8 cellular contexts compared by ENCODE assay signal in the genomic region with DNA sequence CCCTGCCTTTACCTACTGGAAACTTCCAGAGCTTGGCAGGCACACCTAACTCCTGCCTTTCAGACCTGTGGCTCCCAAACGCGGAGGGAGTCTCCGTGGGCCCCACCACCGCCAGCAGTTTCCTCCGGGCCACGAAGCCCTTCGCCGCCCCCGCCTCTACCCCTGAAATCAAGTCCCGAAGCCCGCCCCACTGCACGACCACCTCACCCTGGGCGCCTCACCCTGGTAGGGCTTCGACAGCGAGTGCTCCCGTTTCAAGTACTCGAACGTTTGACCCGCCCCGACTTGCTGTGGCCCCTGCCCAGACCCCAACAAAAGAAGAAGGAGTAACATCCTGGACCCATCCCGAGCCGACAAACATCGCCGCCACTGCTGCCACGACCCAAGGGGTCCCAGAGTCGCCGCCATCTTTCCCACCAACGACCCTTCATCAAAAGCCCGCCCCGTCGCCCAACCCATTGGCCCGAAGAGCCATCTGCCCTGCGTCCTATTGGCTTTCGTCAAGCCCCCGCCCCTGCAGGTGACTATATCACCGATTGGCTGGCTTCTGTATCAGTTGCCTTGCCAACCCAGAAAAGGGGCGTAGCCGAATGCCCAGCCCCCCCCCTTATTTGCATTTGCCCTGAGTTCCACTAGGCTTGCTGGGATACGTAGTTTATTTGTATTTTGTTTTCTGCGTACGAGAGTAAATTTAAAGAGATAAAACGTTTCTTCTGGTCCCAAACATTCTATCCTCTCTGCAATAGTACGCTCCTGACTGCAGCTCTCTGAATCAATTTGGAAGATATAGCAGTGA. TPM values are rescaled to one million over a fixed set of nuclear protein-coding genes. Genes with fewer than 3 reads are reported as not detected.
DNase-seq lines count a peak whose midpoint lies in the region; ATAC-seq and TF ChIP-seq lines count a peak whose summit lies in the region.

A gene with protein sequence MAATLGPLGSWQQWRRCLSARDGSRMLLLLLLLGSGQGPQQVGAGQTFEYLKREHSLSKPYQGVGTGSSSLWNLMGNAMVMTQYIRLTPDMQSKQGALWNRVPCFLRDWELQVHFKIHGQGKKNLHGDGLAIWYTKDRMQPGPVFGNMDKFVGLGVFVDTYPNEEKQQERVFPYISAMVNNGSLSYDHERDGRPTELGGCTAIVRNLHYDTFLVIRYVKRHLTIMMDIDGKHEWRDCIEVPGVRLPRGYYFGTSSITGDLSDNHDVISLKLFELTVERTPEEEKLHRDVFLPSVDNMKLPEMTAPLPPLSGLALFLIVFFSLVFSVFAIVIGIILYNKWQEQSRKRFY (minus strand): TSS at position 432 of the 796 bp plus-strand sequence. CDS start 24 bp downstream, at position 408.

- H3K9ac ChIP-seq in KMS-11, result peak within 1 kb of the TSS; percentile 66

- no peak for TF ChIP-seq EP300 in esophagus muscularis mucosa (IDR thresholded peaks at IDR 0.05)

- DNase-seq in DMS53 treated with DMSO at 0.1 percent for 48 hours (lab: John Stamatoyannopoulos, UW; ENCODE audit: unreplicated experiment), result peak; percentile 99
- DNase-seq in Peyer's patch, result peak; percentile 97 to 100 (median 99)
- peak; percentile 88 for DNase-seq in activated T-helper 1 cell treated with Interleukin-2 at 50 U/mL for 16 hours (ENCODE audit: low read depth)
- DNase-seq in esophagus muscularis mucosa (ENCODE audit: extremely low spot score), result peak; percentile 100
- DNase-seq in myocyte (ENCODE audit: low read depth), result peak; percentile 98
- peak; percentile 81 to 99 for DNase-seq in stimulated activated CD8-positive, alpha-beta memory T cell treated with anti-CD3 and anti-CD28 coated beads, Interleukin-7, amount 100 ng/mL, for 48 hours (ENCODE audit: extremely low read depth in 1 of 2, low read depth in 1 of 2)

- H3K9me3 ChIP-seq in Peyer's patch (no peaks in the 10 kb centered on the region), esophagus muscularis mucosa (no peaks in the 10 kb centered on the region)

- H3K4me2 ChIP-seq in KMS-11, result peak within 1 kb of the TSS; percentile 91

- 0% methylated on average over 20 of the region's 43 CpGs for WGBS in esophagus muscularis mucosa

- no peaks in the 10 kb centered on the region for H3K36me3 ChIP-seq in KMS-11 (ENCODE audit: insufficient read depth)
- peaks cover 0 to 8% (median 0%) of the 10 kb centered on the region in 3 donors for H3K36me3 ChIP-seq in Peyer's patch
- H3K36me3 ChIP-seq in esophagus muscularis mucosa, result peaks cover 0 to 6% (median 0%) of the 10 kb centered on the region in 4 donors

- H3K4me1 ChIP-seq in KMS-11 (ENCODE audit: low read depth, poor library complexity, severe bottlenecking) (peaks cover 19% of the 10 kb centered on the region), Peyer's patch (peaks cover 0 to 15% (median 7%) of the 10 kb centered on the region in 4 donors), esophagus muscularis mucosa (peaks cover 30 to 55% (median 44%) of the 10 kb centered on the region in 4 donors)

- peak; percentile 97 for ATAC-seq in GM21737 (IDR thresholded peaks at IDR 0.05; ENCODE audit: unreplicated experiment)

- intact Hi-C loops in esophagus muscularis mucosa (cut with DNase I), result loop anchor here (2.0 to 5.0 kb wide), 2 partner anchors 21 to 103 kb away; partner anchors contain the start of genes CNNM4 and KANSL3

- no peaks in the 10 kb centered on the region for H4K20me1 ChIP-seq in KMS-11 (ENCODE audit: insufficient read depth)

- peak within 1 kb of the TSS; percentile 33 for H3K27ac ChIP-seq in KMS-11
- peak within 1 kb of the TSS; percentile 66 to 74 (median 72) for H3K27ac ChIP-seq in Peyer's patch
- peak within 1 kb of the TSS; percentile 75 to 86 (median 81) for H3K27ac ChIP-seq in esophagus muscularis mucosa (replicated peaks in 1 of 4)

- TF ChIP-seq POLR2A in Peyer's patch (IDR thresholded peaks at IDR 0.05) (no peak), esophagus muscularis mucosa (IDR thresholded peaks at IDR 0.05; ENCODE audit: low read depth) (no peak)

- peaks cover 15% of the 10 kb centered on the region; the same call in 1 of the 2 replicates for H3K79me2 ChIP-seq in KMS-11 (ENCODE audit: insufficient read depth, low read depth)

- H2AFZ ChIP-seq in KMS-11 (ENCODE audit: low read depth), result peak within 1 kb of the TSS; percentile 62

- H3K27me3 ChIP-seq in KMS-11 (ENCODE audit: insufficient read depth, low read depth), result no peaks in the 10 kb centered on the region
- no peaks in the 10 kb centered on the region for H3K27me3 ChIP-seq in Peyer's patch
- no peaks in the 10 kb centered on the region for H3K27me3 ChIP-seq in esophagus muscularis mucosa

- TF ChIP-seq CTCF in KMS-11 (conservative IDR thresholded peaks at IDR 0.05; ENCODE audit: low read depth, low read length) (no peak), Peyer's patch (IDR thresholded peaks at IDR 0.05) (peak in 2 of 6 experiments; percentile 17 to 20), esophagus muscularis mucosa (IDR thresholded peaks at IDR 0.05) (no peak)

- no peak within 1 kb of the TSS for H3K4me3 ChIP-seq in KMS-11 (IDR thresholded peaks at IDR 0.05; ENCODE audit: insufficient read depth, low read depth, low read length)
- H3K4me3 ChIP-seq in Peyer's patch, result peak within 1 kb of the TSS; percentile 70 to 90 (median 78)
- H3K4me3 ChIP-seq in esophagus muscularis mucosa, result peak within 1 kb of the TSS; percentile 73 to 93 (median 84)

RNA-seq across cellular contexts. Expression of the gene that starts here (rescaled TPM):
- 10 to 100 TPM in 2 of 4 donors, 1 to 10 TPM in 2; 9.4 to 12.5 (median 10.8) TPM for total RNA-seq in Peyer's patch
- 10 to 100 TPM; 13.7 to 22.1 (median 21.2) TPM for total RNA-seq in esophagus muscularis mucosa
- total RNA-seq in myocyte, result 26.4 and 28.2 TPM in 2 replicates
- 20.3 TPM for polyA plus RNA-seq in myocyte (2012)
